In genomic region chr9:61666849-61667371, GRCh38 we compare ENCODE assay signal across 13 cellular contexts.
"Had no signal": no experiment of that assay in that cellular context is flagged by ENCODE, and none has a peak within 500 bp of the region (broad histone marks: within the 10 kb centered on the region; RNA-seq: fewer than 3 reads in every experiment).

No MANE protein-coding gene starts in this region.

- DNase-seq: activated CD4-positive, alpha-beta T cell treated with anti-CD3 and anti-CD28 coated beads for 48 hours; activated gamma-delta T cell treated with Interleukin-2 at 50 U/mL for 16 hours; activated naive CD8-positive, alpha-beta T cell treated with anti-CD3 and anti-CD28 coated beads for 36 hours; esophagus squamous epithelium; foreskin melanocyte; naive B cell; stimulated activated CD4-positive, alpha-beta T cell treated with anti-CD3 and anti-CD28 coated beads, Interleukin-12 subunit alpha, Interleukin-12 subunit beta, amount 100 ng/mL, for 4 hours; stimulated activated naive CD4-positive, alpha-beta T cell had no signal

- ATAC-seq: right cardiac atrium, SK-N-SH treated with all-trans-retinoic acid at 6 μM for 48 hours, WTC11 had no signal

- FAIRE-seq: endometrium, keratinocyte had no signal

- H3K4me1 ChIP-seq: esophagus squamous epithelium had no signal

- H3K4me3 ChIP-seq: esophagus squamous epithelium had no signal

- H3K27ac ChIP-seq: esophagus squamous epithelium had no signal

- H3K36me3 ChIP-seq: esophagus squamous epithelium had no signal

- H3K27me3 ChIP-seq: esophagus squamous epithelium had no signal
